In the genomic region with DNA sequence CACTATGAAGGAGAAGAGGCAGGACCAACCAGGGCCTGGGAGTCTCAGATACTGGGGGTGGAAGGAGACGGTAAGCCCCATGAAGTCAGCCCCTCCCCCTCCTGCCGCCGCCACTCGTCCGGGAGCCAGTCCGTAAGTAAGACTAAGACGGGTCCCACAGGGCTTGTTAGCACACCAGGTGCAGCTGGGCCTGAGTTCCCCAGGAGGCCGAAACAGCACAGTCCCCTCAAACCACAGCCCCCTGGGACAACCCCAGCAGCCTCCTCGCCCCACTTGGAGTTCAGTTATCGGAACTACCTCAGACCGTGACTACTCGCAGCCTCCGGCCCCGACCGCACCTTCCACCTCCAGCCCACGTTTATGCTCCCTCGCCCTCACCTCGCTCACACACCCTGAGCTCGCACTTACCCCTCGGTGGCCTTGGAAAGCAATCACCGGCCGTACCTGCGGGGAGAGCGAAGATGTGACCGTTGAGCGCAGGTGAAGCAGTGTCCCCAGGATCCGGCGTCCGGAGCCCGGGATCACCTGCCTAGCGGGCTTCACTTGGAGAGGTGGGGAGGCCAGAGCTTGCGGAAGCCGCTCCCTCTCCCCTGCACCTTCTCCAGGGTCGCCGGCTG, we compare ENCODE assay signal across 2 cellular contexts.
TF ChIP-seq lines count a peak whose summit lies in the region.

No MANE protein-coding gene starts in this region.

TF ChIP-seq in GM23338, 12 proteins besides CTCF, POLR2A, EP300 and RAD21:
- no peak for TF ChIP-seq JUNB (IDR thresholded peaks at IDR 0.05; ENCODE audit: unreplicated experiment)
- TF ChIP-seq, protein P1, sequence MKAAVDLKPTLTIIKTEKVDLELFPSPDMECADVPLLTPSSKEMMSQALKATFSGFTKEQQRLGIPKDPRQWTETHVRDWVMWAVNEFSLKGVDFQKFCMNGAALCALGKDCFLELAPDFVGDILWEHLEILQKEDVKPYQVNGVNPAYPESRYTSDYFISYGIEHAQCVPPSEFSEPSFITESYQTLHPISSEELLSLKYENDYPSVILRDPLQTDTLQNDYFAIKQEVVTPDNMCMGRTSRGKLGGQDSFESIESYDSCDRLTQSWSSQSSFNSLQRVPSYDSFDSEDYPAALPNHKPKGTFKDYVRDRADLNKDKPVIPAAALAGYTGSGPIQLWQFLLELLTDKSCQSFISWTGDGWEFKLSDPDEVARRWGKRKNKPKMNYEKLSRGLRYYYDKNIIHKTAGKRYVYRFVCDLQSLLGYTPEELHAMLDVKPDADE (IDR thresholded peaks at IDR 0.05), result no peak
- TF ChIP-seq POLR2AphosphoS5 (IDR thresholded peaks at IDR 0.05; ENCODE audit: low read depth), result 0 out of 2 replicates have a peak, but pooled peaks have one; percentile 6
TF ChIP-seq in GM23338: peak in this region for 1.

TF ChIP-seq in GM12878, 131 proteins besides CTCF, POLR2A, EP300 and RAD21 (continues in another document):
- TF ChIP-seq SPI1 (IDR thresholded peaks at IDR 0.05; ENCODE audit: borderline replicate concordance, insufficient read depth, low read depth, low read length), result 0 out of 2 replicates have a peak, but pooled peaks have one; percentile 1
- TF ChIP-seq ZSCAN29 (IDR thresholded peaks at IDR 0.05), result peak; percentile 51; the same call in 1 of the 2 replicates
- TF ChIP-seq, protein P2, sequence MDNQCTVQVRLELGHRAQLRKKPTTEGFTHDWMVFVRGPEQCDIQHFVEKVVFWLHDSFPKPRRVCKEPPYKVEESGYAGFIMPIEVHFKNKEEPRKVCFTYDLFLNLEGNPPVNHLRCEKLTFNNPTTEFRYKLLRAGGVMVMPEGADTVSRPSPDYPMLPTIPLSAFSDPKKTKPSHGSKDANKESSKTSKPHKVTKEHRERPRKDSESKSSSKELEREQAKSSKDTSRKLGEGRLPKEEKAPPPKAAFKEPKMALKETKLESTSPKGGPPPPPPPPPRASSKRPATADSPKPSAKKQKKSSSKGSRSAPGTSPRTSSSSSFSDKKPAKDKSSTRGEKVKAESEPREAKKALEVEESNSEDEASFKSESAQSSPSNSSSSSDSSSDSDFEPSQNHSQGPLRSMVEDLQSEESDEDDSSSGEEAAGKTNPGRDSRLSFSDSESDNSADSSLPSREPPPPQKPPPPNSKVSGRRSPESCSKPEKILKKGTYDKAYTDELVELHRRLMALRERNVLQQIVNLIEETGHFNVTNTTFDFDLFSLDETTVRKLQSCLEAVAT (IDR thresholded peaks at IDR 0.05), result peak; percentile 84; the same call in 1 of the 2 replicates
- TF ChIP-seq KLF5 (IDR thresholded peaks at IDR 0.05; ENCODE audit: partially characterized antibody), result peak; percentile 42
- TF ChIP-seq, protein P3, sequence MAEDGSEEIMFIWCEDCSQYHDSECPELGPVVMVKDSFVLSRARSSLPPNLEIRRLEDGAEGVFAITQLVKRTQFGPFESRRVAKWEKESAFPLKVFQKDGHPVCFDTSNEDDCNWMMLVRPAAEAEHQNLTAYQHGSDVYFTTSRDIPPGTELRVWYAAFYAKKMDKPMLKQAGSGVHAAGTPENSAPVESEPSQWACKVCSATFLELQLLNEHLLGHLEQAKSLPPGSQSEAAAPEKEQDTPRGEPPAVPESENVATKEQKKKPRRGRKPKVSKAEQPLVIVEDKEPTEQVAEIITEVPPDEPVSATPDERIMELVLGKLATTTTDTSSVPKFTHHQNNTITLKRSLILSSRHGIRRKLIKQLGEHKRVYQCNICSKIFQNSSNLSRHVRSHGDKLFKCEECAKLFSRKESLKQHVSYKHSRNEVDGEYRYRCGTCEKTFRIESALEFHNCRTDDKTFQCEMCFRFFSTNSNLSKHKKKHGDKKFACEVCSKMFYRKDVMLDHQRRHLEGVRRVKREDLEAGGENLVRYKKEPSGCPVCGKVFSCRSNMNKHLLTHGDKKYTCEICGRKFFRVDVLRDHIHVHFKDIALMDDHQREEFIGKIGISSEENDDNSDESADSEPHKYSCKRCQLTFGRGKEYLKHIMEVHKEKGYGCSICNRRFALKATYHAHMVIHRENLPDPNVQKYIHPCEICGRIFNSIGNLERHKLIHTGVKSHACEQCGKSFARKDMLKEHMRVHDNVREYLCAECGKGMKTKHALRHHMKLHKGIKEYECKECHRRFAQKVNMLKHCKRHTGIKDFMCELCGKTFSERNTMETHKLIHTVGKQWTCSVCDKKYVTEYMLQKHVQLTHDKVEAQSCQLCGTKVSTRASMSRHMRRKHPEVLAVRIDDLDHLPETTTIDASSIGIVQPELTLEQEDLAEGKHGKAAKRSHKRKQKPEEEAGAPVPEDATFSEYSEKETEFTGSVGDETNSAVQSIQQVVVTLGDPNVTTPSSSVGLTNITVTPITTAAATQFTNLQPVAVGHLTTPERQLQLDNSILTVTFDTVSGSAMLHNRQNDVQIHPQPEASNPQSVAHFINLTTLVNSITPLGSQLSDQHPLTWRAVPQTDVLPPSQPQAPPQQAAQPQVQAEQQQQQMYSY (CRISPR knock-in tag; IDR thresholded peaks at IDR 0.05), result no peak
- TF ChIP-seq, protein P4, sequence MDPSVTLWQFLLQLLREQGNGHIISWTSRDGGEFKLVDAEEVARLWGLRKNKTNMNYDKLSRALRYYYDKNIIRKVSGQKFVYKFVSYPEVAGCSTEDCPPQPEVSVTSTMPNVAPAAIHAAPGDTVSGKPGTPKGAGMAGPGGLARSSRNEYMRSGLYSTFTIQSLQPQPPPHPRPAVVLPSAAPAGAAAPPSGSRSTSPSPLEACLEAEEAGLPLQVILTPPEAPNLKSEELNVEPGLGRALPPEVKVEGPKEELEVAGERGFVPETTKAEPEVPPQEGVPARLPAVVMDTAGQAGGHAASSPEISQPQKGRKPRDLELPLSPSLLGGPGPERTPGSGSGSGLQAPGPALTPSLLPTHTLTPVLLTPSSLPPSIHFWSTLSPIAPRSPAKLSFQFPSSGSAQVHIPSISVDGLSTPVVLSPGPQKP (IDR thresholded peaks at IDR 0.05; ENCODE audit: low read depth, low read length), result no peak
- no peak for TF ChIP-seq SUZ12 (IDR thresholded peaks at IDR 0.05; ENCODE audit: unreplicated experiment)
- TF ChIP-seq CBX5 (IDR thresholded peaks at IDR 0.05; ENCODE audit: low read depth), result peak; percentile 70; the same call in 1 of the 2 replicates
- TF ChIP-seq HDAC6 (IDR thresholded peaks at IDR 0.05; ENCODE audit: unreplicated experiment), result no peak
- peak; percentile 69 for TF ChIP-seq CHD2 (IDR thresholded peaks at IDR 0.05; ENCODE audit: borderline replicate concordance, low read depth, low read length)
- TF ChIP-seq, protein P5, sequence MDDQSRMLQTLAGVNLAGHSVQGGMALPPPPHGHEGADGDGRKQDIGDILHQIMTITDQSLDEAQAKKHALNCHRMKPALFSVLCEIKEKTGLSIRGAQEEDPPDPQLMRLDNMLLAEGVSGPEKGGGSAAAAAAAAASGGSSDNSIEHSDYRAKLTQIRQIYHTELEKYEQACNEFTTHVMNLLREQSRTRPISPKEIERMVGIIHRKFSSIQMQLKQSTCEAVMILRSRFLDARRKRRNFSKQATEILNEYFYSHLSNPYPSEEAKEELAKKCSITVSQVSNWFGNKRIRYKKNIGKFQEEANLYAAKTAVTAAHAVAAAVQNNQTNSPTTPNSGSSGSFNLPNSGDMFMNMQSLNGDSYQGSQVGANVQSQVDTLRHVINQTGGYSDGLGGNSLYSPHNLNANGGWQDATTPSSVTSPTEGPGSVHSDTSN (IDR thresholded peaks at IDR 0.05; ENCODE audit: insufficient replicate concordance, low read depth, low read length), result no peak
- no peak for TF ChIP-seq ETV6 (conservative IDR thresholded peaks at IDR 0.05 in 1 of 2, IDR thresholded peaks at IDR 0.05 in 1 of 2; ENCODE audit: borderline replicate concordance in 1 of 2, low read depth in 1 of 2)
- peak; percentile 33; the same call in 1 of the 2 replicates for TF ChIP-seq MEF2A (IDR thresholded peaks at IDR 0.05; ENCODE audit: insufficient read depth, low read depth, low read length)
- peak; percentile 88 for TF ChIP-seq NBN (IDR thresholded peaks at IDR 0.05)
- TF ChIP-seq, protein P6, sequence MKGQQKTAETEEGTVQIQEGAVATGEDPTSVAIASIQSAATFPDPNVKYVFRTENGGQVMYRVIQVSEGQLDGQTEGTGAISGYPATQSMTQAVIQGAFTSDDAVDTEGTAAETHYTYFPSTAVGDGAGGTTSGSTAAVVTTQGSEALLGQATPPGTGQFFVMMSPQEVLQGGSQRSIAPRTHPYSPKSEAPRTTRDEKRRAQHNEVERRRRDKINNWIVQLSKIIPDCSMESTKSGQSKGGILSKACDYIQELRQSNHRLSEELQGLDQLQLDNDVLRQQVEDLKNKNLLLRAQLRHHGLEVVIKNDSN (IDR thresholded peaks at IDR 0.05; ENCODE audit: borderline replicate concordance, extremely low read length, insufficient read depth, low read depth, low read length), result no peak
- TF ChIP-seq, protein P7, sequence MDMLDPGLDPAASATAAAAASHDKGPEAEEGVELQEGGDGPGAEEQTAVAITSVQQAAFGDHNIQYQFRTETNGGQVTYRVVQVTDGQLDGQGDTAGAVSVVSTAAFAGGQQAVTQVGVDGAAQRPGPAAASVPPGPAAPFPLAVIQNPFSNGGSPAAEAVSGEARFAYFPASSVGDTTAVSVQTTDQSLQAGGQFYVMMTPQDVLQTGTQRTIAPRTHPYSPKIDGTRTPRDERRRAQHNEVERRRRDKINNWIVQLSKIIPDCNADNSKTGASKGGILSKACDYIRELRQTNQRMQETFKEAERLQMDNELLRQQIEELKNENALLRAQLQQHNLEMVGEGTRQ (IDR thresholded peaks at IDR 0.05; ENCODE audit: borderline replicate concordance, low read depth, low read length), result no peak
- TF ChIP-seq, protein P8, sequence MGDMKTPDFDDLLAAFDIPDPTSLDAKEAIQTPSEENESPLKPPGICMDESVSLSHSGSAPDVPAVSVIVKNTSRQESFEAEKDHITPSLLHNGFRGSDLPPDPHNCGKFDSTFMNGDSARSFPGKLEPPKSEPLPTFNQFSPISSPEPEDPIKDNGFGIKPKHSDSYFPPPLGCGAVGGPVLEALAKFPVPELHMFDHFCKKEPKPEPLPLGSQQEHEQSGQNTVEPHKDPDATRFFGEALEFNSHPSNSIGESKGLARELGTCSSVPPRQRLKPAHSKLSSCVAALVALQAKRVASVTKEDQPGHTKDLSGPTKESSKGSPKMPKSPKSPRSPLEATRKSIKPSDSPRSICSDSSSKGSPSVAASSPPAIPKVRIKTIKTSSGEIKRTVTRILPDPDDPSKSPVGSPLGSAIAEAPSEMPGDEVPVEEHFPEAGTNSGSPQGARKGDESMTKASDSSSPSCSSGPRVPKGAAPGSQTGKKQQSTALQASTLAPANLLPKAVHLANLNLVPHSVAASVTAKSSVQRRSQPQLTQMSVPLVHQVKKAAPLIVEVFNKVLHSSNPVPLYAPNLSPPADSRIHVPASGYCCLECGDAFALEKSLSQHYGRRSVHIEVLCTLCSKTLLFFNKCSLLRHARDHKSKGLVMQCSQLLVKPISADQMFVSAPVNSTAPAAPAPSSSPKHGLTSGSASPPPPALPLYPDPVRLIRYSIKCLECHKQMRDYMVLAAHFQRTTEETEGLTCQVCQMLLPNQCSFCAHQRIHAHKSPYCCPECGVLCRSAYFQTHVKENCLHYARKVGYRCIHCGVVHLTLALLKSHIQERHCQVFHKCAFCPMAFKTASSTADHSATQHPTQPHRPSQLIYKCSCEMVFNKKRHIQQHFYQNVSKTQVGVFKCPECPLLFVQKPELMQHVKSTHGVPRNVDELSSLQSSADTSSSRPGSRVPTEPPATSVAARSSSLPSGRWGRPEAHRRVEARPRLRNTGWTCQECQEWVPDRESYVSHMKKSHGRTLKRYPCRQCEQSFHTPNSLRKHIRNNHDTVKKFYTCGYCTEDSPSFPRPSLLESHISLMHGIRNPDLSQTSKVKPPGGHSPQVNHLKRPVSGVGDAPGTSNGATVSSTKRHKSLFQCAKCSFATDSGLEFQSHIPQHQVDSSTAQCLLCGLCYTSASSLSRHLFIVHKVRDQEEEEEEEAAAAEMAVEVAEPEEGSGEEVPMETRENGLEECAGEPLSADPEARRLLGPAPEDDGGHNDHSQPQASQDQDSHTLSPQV (IDR thresholded peaks at IDR 0.05), result no peak
- TF ChIP-seq SMAD5 (IDR thresholded peaks at IDR 0.05; ENCODE audit: low read depth), result no peak
- no peak for TF ChIP-seq IRF4 (IDR thresholded peaks at IDR 0.05; ENCODE audit: low read depth, low read length)
- peak; percentile 92 for TF ChIP-seq CBFB (IDR thresholded peaks at IDR 0.05; ENCODE audit: low read depth)
- no peak for TF ChIP-seq MYB (IDR thresholded peaks at IDR 0.05; ENCODE audit: borderline replicate concordance, low read depth, low read length)
- no peak for TF ChIP-seq NFXL1 (IDR thresholded peaks at IDR 0.05; ENCODE audit: borderline replicate concordance)
- TF ChIP-seq, protein P9, sequence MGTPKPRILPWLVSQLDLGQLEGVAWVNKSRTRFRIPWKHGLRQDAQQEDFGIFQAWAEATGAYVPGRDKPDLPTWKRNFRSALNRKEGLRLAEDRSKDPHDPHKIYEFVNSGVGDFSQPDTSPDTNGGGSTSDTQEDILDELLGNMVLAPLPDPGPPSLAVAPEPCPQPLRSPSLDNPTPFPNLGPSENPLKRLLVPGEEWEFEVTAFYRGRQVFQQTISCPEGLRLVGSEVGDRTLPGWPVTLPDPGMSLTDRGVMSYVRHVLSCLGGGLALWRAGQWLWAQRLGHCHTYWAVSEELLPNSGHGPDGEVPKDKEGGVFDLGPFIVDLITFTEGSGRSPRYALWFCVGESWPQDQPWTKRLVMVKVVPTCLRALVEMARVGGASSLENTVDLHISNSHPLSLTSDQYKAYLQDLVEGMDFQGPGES (IDR thresholded peaks at IDR 0.05), result no peak
- TF ChIP-seq TCF7 (IDR thresholded peaks at IDR 0.05; ENCODE audit: borderline replicate concordance), result no peak
- peak; percentile 93 for TF ChIP-seq PAX5 (IDR thresholded peaks at IDR 0.05; ENCODE audit: borderline replicate concordance, low read depth, low read length)
- TF ChIP-seq KAT2A (conservative IDR thresholded peaks at IDR 0.05; ENCODE audit: control insufficient read depth, low read depth, low read length), result no peak
- TF ChIP-seq, protein P10, sequence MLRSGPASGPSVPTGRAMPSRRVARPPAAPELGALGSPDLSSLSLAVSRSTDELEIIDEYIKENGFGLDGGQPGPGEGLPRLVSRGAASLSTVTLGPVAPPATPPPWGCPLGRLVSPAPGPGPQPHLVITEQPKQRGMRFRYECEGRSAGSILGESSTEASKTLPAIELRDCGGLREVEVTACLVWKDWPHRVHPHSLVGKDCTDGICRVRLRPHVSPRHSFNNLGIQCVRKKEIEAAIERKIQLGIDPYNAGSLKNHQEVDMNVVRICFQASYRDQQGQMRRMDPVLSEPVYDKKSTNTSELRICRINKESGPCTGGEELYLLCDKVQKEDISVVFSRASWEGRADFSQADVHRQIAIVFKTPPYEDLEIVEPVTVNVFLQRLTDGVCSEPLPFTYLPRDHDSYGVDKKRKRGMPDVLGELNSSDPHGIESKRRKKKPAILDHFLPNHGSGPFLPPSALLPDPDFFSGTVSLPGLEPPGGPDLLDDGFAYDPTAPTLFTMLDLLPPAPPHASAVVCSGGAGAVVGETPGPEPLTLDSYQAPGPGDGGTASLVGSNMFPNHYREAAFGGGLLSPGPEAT (IDR thresholded peaks at IDR 0.05; ENCODE audit: low read depth), result peak; percentile 58; the same call in 1 of the 2 replicates
- TF ChIP-seq TARDBP (IDR thresholded peaks at IDR 0.05; ENCODE audit: borderline replicate concordance), result no peak; the same call in 1 of the 2 replicates
- TF ChIP-seq ASH2L (IDR thresholded peaks at IDR 0.05; ENCODE audit: borderline replicate concordance, low read depth), result no peak
- TF ChIP-seq TBL1XR1 (IDR thresholded peaks at IDR 0.05; ENCODE audit: low read depth, low read length), result peak; percentile 79
- TF ChIP-seq JUND (IDR thresholded peaks at IDR 0.05; ENCODE audit: low read depth, low read length), result no peak; the same call in 1 of the 2 replicates
- peak; percentile 38; the same call in 1 of the 3 replicates for TF ChIP-seq POU2F2 (IDR thresholded peaks at IDR 0.05; ENCODE audit: borderline replicate concordance, low read depth, low read length)
- no peak for TF ChIP-seq EGR1 (IDR thresholded peaks at IDR 0.05; ENCODE audit: borderline replicate concordance in 1 of 2, low read depth in 2 of 2, low read length in 2 of 2)
- TF ChIP-seq SMAD1 (IDR thresholded peaks at IDR 0.05; ENCODE audit: low read depth, partially characterized antibody), result no peak
- peak; percentile 78; the same call in 1 of the 2 replicates for TF ChIP-seq ZBED1 (IDR thresholded peaks at IDR 0.05; ENCODE audit: borderline replicate concordance)
